In genomic region chr2:199985625-199986207, GRCh38 we compare ENCODE assay signal across 9 cellular contexts. TPM values are rescaled to one million over a fixed set of nuclear protein-coding genes. Genes with fewer than 3 reads are reported as not detected.
DNase-seq lines count a peak whose midpoint lies in the region; ATAC-seq and TF ChIP-seq lines count a peak whose summit lies in the region.
"Had no signal": no experiment of that assay in that cellular context is flagged by ENCODE, and none has a peak within 500 bp of the region (broad histone marks: within the 10 kb centered on the region; RNA-seq: fewer than 3 reads in every experiment).

No MANE protein-coding gene starts in this region.

- H3K27ac Mint-ChIP-seq in effector memory CD8-positive, alpha-beta T cell: no peak overlapping the region

- H3K36me3 ChIP-seq in testis (ENCODE audit: low read depth, missing control alignments): no peaks in the 10 kb centered on the region

- peaks cover 0 to 5% of the 10 kb centered on the region in 2 donors for H3K4me1 Mint-ChIP-seq in effector memory CD8-positive, alpha-beta T cell (ENCODE audit: low read depth in 2 of 2)

- no peak overlapping the region for H3K4me3 ChIP-seq in testis
- H3K4me3 ChIP-seq: skin epidermis had no signal

- WGBS in testis, 2 donors: 68 to 75% methylated on average over 6 of the region's 6 CpGs

- ATAC-seq in GM18868 (IDR thresholded peaks at IDR 0.05; ENCODE audit: unreplicated experiment) (peak; percentile 77), HG03442 (IDR thresholded peaks at IDR 0.05; ENCODE audit: unreplicated experiment) (peak; percentile 60)
- ATAC-seq in effector memory CD8-positive, alpha-beta T cell (replicated peaks): peak; percentile 75

- TF ChIP-seq CTCF in AG09319 (IDR thresholded peaks at IDR 0.05; ENCODE audit: low read depth, low read length) (peak; percentile 44), testis (IDR thresholded peaks at IDR 0.05) (peak; percentile 28 to 53 (median 38))

- no peaks in the 10 kb centered on the region for H3K9me3 ChIP-seq in testis

- H3K27ac ChIP-seq in testis: no peak overlapping the region

- DNase-seq in AG09319 (ENCODE audit: extremely low read depth, low read depth): no peak
- peak; percentile 94 for DNase-seq in NCI-H82 (lab: John Stamatoyannopoulos, UW)
- peak; percentile 6 to 48 for DNase-seq in activated CD4-positive, alpha-beta T cell treated with anti-CD3 and anti-CD28 coated beads, Interleukin-2, amount 50 U/mL, for 24 hours (ENCODE audit: low read depth in 1 of 2, low spot score in 1 of 2)
- peak; percentile 27 to 50 (median 40) for DNase-seq in effector memory CD8-positive, alpha-beta T cell
- peak; percentile 14 for DNase-seq in midbrain (lab: John Stamatoyannopoulos, UW)
- peak; percentile 87 for DNase-seq in testis

- H3K4me1 ChIP-seq in testis: no peaks in the 10 kb centered on the region

- H3K27me3 ChIP-seq in testis: no peaks in the 10 kb centered on the region

- intact Hi-C loops in testis (cut with DNase I; ENCODE audit: low total_unique reads): no loop called here

- no peak overlapping the region for H3K4me3 Mint-ChIP-seq in effector memory CD8-positive, alpha-beta T cell

- TF ChIP-seq POLR2A in testis (IDR thresholded peaks at IDR 0.05): no peak

- H3K27me3 Mint-ChIP-seq in effector memory CD8-positive, alpha-beta T cell: peaks cover 0 to 5% of the 10 kb centered on the region in 2 donors

- H3K9me3 Mint-ChIP-seq in effector memory CD8-positive, alpha-beta T cell: no peaks in the 10 kb centered on the region

- H3K36me3 Mint-ChIP-seq in effector memory CD8-positive, alpha-beta T cell (ENCODE audit: insufficient read depth): no peaks in the 10 kb centered on the region

RNA-seq across cellular contexts. Expression of gene MAIP1, which starts 30.3 kb away (rescaled TPM):
- total RNA-seq in testis: 10 to 100 TPM; 16.6 to 18.7 TPM
- 13.6 TPM for polyA plus RNA-seq in testis (ENCODE audit: insufficient read depth, low read depth, low replicate concordance)

RNA-seq across cellular contexts. Expression of gene TYW5, which starts 30.4 kb away (rescaled TPM):
- total RNA-seq in testis: 10 to 100 TPM; 17.2 to 18.0 TPM
- 5.3 TPM for polyA plus RNA-seq in testis (ENCODE audit: insufficient read depth, low read depth, low replicate concordance)
